ENCODE assay signal across 7 cellular contexts in genomic region chr12:94424830-94425229, GRCh38. TPM values are rescaled to one million over a fixed set of nuclear protein-coding genes. Genes with fewer than 3 reads are reported as not detected.
A peak's percentile ranks its signal among the peaks of the same experiment; 100 is the strongest.
DNase-seq lines count a peak whose midpoint lies in the region; TF ChIP-seq lines count a peak whose summit lies in the region.
"Not testable (repeated sequence)": the region's sequence is repeated elsewhere in the genome, so short reads cannot be mapped to it uniquely, and the experiment has no call there.

No MANE protein-coding gene starts in this region.

- peaks cover 64% of the 10 kb centered on the region for H3K9me3 Mint-ChIP-seq in neural progenitor cell

- H3K4me1 Mint-ChIP-seq in neural progenitor cell, result not testable (repeated sequence)

- H3K79me2 ChIP-seq in OCI-LY3 (ENCODE audit: low read length), result not testable (repeated sequence)
- H3K79me2 ChIP-seq in neural progenitor cell (ENCODE audit: low read depth), result peaks cover 42% of the 10 kb centered on the region

- H3K27me3 ChIP-seq in OCI-LY3 (ENCODE audit: low read depth, low read length); iPS-20b (ENCODE audit: insufficient read depth, low read length); neural progenitor cell: not testable (repeated sequence)

- peaks cover 58% of the 10 kb centered on the region for H3K36me3 ChIP-seq in OCI-LY3 (replicated peaks; ENCODE audit: low read depth, low read length)
- H3K36me3 ChIP-seq in iPS-20b (ENCODE audit: insufficient read depth, low read depth, low read length), result peaks cover 24% of the 10 kb centered on the region; the same call in 1 of the 2 replicates
- not testable (repeated sequence) for H3K36me3 ChIP-seq in neural progenitor cell

- not testable (repeated sequence) for H3K27me3 Mint-ChIP-seq in neural progenitor cell (ENCODE audit: insufficient read depth, low read depth)

- not testable (repeated sequence) for TF ChIP-seq CTCF in HFF-Myc (IDR thresholded peaks at IDR 0.05; ENCODE audit: low read depth, low read length, missing control alignments); OCI-LY3 (IDR thresholded peaks at IDR 0.05; ENCODE audit: low read depth, low read length); astrocyte of the spinal cord (IDR thresholded peaks at IDR 0.05; ENCODE audit: low read depth, low read length); epithelial cell of esophagus (IDR thresholded peaks at IDR 0.05; ENCODE audit: insufficient read depth, low read depth, low read length, missing control alignments); neural progenitor cell (IDR thresholded peaks at IDR 0.05)

- H3K4me3 ChIP-seq in HFF-Myc (replicated peaks; ENCODE audit: low read depth, low read length) (peak overlapping the region; percentile 32), OCI-LY3 (ENCODE audit: low read length) (peak overlapping the region; percentile 41; the same call in 1 of the 2 replicates), astrocyte of the spinal cord (ENCODE audit: low read depth, low read length) (peak overlapping the region; percentile 37), epithelial cell of esophagus (ENCODE audit: low read length) (peak overlapping the region; percentile 37), iPS-20b (ENCODE audit: low read length) (peak overlapping the region; percentile 41; the same call in 1 of the 2 replicates), neural progenitor cell (peak overlapping the region; percentile 32)

- H3K4me1 ChIP-seq in OCI-LY3 (ENCODE audit: low read length), result not testable (repeated sequence)
- H3K4me1 ChIP-seq in iPS-20b (ENCODE audit: insufficient read depth, low read length) (peaks cover 42% of the 10 kb centered on the region), neural progenitor cell (peaks cover 38% of the 10 kb centered on the region)

- DNase-seq in Caki2 (ENCODE audit: low read depth) (peak; percentile 1), astrocyte of the spinal cord (ENCODE audit: low read depth, low spot score) (peak; percentile 34), epithelial cell of esophagus (ENCODE audit: low read depth) (peak; percentile 6), neural progenitor cell (ENCODE audit: low spot score) (peak; percentile 21)
- DNase-seq in HFF-Myc (ENCODE audit: extremely low read depth, low read depth), result not testable (repeated sequence)

- in situ Hi-C loops in Caki2 (cut with HindIII; ENCODE audit: low pct_unique_long_range_greater_than_20kb, low sequenced_read_pairs); astrocyte of the spinal cord (cut with HindIII; ENCODE audit: low sequenced_read_pairs): not testable (repeated sequence)

- peaks cover 27% of the 10 kb centered on the region for H3F3A ChIP-seq in neural progenitor cell (ENCODE audit: low read depth)

- H3K4me3 Mint-ChIP-seq in neural progenitor cell, result peak overlapping the region; percentile 53

- H3K4me2 ChIP-seq in OCI-LY3 (ENCODE audit: low read length); neural progenitor cell: not testable (repeated sequence)

- H3K9me3 ChIP-seq in OCI-LY3 (ENCODE audit: insufficient read depth, low read length) (peaks cover 54% of the 10 kb centered on the region), iPS-20b (ENCODE audit: insufficient read depth, low read depth, low read length) (peaks cover 36% of the 10 kb centered on the region)
- not testable (repeated sequence) for H3K9me3 ChIP-seq in neural progenitor cell (ENCODE audit: low read depth)

- not testable (repeated sequence) for H3K27ac ChIP-seq in OCI-LY3 (ENCODE audit: low read length); iPS-20b (ENCODE audit: low read length); neural progenitor cell

- H3K9ac ChIP-seq in OCI-LY3 (ENCODE audit: low read length); iPS-20b (ENCODE audit: low read depth, low read length); neural progenitor cell: not testable (repeated sequence)

- not testable (repeated sequence) for H3K27ac Mint-ChIP-seq in neural progenitor cell

- H4K20me1 ChIP-seq in OCI-LY3 (ENCODE audit: insufficient read depth, low read length); neural progenitor cell (ENCODE audit: low read depth): not testable (repeated sequence)

- H3K36me3 Mint-ChIP-seq in neural progenitor cell, result peaks cover 47% of the 10 kb centered on the region

- not testable (repeated sequence) for H2AFZ ChIP-seq in OCI-LY3 (ENCODE audit: low read depth, low read length); neural progenitor cell (replicated peaks)

RNA-seq across cellular contexts. Expression of gene CEP83, which starts 34.8 kb away (rescaled TPM):
- 4.8 and 10.6 TPM in 2 replicates for total RNA-seq in Caki2 (2014; rRNA removed; shearing (Covaris generic); ENCODE audit: low replicate concordance)
- total RNA-seq in neural progenitor cell (ENCODE audit: low replicate concordance), result 45.3 and 60.4 TPM in 2 replicates
